In the genomic region with DNA sequence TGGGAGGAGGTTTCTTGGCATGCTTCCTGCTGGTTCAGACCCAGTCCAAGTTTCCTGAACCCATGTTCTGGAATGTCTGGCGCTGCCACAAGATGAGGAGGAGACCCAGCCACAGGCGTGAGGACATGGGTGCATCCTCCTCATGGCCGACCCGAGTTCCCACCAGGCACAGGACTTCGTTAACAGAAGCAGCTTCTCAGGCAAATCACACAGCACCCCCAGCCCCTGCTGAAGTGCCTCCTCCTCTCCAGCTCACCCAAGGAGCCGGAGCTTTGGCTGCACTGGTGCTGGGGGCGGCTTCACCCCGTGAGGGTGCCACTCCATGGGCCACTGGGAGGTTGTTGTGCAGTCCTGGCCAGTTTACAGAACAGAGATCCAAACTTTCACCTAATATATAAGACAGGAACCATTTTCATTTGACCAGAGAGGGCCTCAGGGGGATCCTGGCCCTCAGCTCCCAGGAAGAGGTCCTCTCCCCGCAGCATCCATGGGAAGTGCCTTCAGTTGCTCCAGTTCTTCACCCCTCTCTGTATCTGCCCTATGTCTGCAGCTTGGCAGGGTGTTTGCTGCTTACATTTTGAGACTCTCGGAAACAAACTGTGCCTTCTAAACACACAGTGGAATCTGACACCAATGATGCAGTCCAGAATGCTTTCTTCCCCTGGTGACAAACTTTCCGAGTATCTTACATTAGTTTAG, we compare ENCODE assay signal across 1 cellular context.
TF ChIP-seq lines count a peak whose summit lies in the region.

No MANE protein-coding gene starts in this region.

TF ChIP-seq in HepG2, 621 proteins besides CTCF, POLR2A, EP300 and RAD21 (continued from another document):
- TF ChIP-seq, protein P1, sequence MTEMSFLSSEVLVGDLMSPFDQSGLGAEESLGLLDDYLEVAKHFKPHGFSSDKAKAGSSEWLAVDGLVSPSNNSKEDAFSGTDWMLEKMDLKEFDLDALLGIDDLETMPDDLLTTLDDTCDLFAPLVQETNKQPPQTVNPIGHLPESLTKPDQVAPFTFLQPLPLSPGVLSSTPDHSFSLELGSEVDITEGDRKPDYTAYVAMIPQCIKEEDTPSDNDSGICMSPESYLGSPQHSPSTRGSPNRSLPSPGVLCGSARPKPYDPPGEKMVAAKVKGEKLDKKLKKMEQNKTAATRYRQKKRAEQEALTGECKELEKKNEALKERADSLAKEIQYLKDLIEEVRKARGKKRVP (CRISPR knock-in tag; IDR thresholded peaks at IDR 0.05) = no peak
